Comparison of ENCODE assay signal across 14 cellular contexts in the genomic region with DNA sequence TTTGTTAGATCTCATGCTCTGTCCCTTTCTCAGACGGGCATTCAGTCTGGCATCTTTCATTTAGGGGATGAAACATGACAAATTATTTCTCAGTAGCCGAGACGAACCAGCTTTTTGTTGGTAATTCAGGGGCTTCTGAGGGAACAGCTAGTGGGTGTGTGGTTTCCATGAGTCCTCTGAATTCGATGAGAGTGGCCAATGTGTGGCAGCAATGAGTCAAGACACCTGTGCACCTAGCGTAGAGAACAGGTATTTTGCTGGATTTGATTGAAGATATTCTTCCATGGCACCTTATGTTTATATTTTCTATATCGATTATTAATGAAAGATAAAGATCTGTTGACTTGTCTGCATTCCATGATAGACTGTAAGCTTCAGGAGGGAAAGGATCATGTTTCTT.
DNase-seq lines count a peak whose midpoint lies in the region; ATAC-seq, FAIRE-seq and TF ChIP-seq lines count a peak whose summit lies in the region.
"Had no signal": no experiment of that assay in that cellular context is flagged by ENCODE, and none has a peak within 500 bp of the region (broad histone marks: within the 10 kb centered on the region; RNA-seq: fewer than 3 reads in every experiment).

No MANE protein-coding gene starts in this region.

- peak overlapping the region; percentile 73; the same call in 1 of the 2 replicates for H2AFZ ChIP-seq in GM23338
- no peak overlapping the region for H2AFZ ChIP-seq in H1 (ENCODE audit: low read length)
- H2AFZ ChIP-seq: GM23248 had no signal

- TF ChIP-seq CTCF in GM23338 (conservative IDR thresholded peaks at IDR 0.05; ENCODE audit: low read depth in 2 of 2) (peak; percentile 8 to 46; a peak in 2 of 4 replicates), LNCaP clone FGC (IDR thresholded peaks at IDR 0.05; ENCODE audit: control insufficient read depth, extremely low read depth, insufficient read depth) (peak; percentile 49), H1 (IDR thresholded peaks at IDR 0.05; ENCODE audit: control extremely low read depth in 1 of 3, insufficient read depth in 1 of 3, low read depth in 1 of 3, low read length in 3 of 3) (peak in 2 of 3 experiments; percentile 1 to 31; a peak in 2 of 4 replicates)

- H3K14ac ChIP-seq in H1 (ENCODE audit: insufficient read length), result no peak overlapping the region

- H3K27ac Mint-ChIP-seq in GM23338, result no peak overlapping the region
- H3K27ac Mint-ChIP-seq: CD8-positive, alpha-beta memory T cell had no signal

- H3F3A ChIP-seq in GM23338 (replicated peaks; ENCODE audit: low read depth), result no peaks in the 10 kb centered on the region

- no peaks in the 10 kb centered on the region for H3K9me3 Mint-ChIP-seq in GM23338

- H3K4me2 ChIP-seq in GM23338, result no peak overlapping the region
- H3K4me2 ChIP-seq in H1 (ENCODE audit: insufficient read depth in 1 of 2, low read depth in 2 of 2, low read length in 2 of 2), result no peak overlapping the region

- H3K56ac ChIP-seq in H1 (replicated peaks; ENCODE audit: insufficient read length, low read depth, low read length), result no peak overlapping the region

- H2BK12ac ChIP-seq in H1 (ENCODE audit: low read depth, low read length), result no peak overlapping the region

- peaks cover 2% of the 10 kb centered on the region for H3K27me3 Mint-ChIP-seq in GM23338 (ENCODE audit: insufficient read depth, low read depth, poor library complexity)
- H3K27me3 Mint-ChIP-seq: CD8-positive, alpha-beta memory T cell had no signal

- H2BK15ac ChIP-seq in H1 (ENCODE audit: low read length), result no peak overlapping the region

- no peaks in the 10 kb centered on the region for H3K36me3 Mint-ChIP-seq in GM23338 (ENCODE audit: low read depth)
- H3K36me3 Mint-ChIP-seq: CD8-positive, alpha-beta memory T cell had no signal

- H3K4me1 ChIP-seq in GM23338 (ENCODE audit: insufficient read depth) (no peaks in the 10 kb centered on the region), H1 (replicated peaks in 1 of 4; ENCODE audit: control insufficient read depth in 3 of 4, insufficient read depth in 4 of 4, low read length in 3 of 4) (no peaks in the 10 kb centered on the region)
- H3K4me1 ChIP-seq: BE2C, Caco-2, HAP-1 had no signal

- H3K9me3 ChIP-seq in H1 (ENCODE audit: insufficient read depth in 2 of 2, low read depth in 1 of 2, low read length in 1 of 2), result no peaks in the 10 kb centered on the region
- H3K9me3 ChIP-seq: BE2C, Caco-2, HAP-1 had no signal

- H3K27me3 ChIP-seq in GM23338 (ENCODE audit: insufficient read depth) (no peaks in the 10 kb centered on the region), H1 (replicated peaks in 1 of 4; ENCODE audit: control insufficient read depth in 3 of 4, extremely low read depth in 1 of 4, insufficient read depth in 3 of 4, low read length in 3 of 4) (no peaks in the 10 kb centered on the region)
- H3K27me3 ChIP-seq: BE2C had no signal

- peak; percentile 28 for FAIRE-seq in H1 (lab: Jason Lieb, UNC)
- FAIRE-seq: A204.1 had no signal

- ATAC-seq in GM23338 (peak; percentile 48; the same call in 1 of the 3 replicates), HG03196 (IDR thresholded peaks at IDR 0.05; ENCODE audit: unreplicated experiment) (no peak)

- H4K8ac ChIP-seq in H1 (ENCODE audit: extremely low read depth, insufficient read depth, low read length), result no peak overlapping the region

- no peak overlapping the region for H2BK5ac ChIP-seq in H1 (ENCODE audit: low read depth, low read length)

- no peak for TF ChIP-seq EP300 in H1 (IDR thresholded peaks at IDR 0.05; ENCODE audit: borderline replicate concordance in 1 of 2, low read depth in 2 of 2, low read length in 2 of 2)

- H3K27ac ChIP-seq in GM23338 (ENCODE audit: low read depth), result no peak overlapping the region
- H3K27ac ChIP-seq in H1 (ENCODE audit: low read depth, low read length), result no peak overlapping the region

- H3K36me3 ChIP-seq in GM23338 (ENCODE audit: insufficient read depth) (no peaks in the 10 kb centered on the region), H1 (ENCODE audit: control insufficient read depth in 2 of 4, insufficient read depth in 4 of 4, low read length in 3 of 4) (no peaks in the 10 kb centered on the region)
- H3K36me3 ChIP-seq: BE2C, HAP-1 had no signal

- H3K79me2 ChIP-seq in GM23338 (replicated peaks; ENCODE audit: insufficient read depth), result no peaks in the 10 kb centered on the region
- no peaks in the 10 kb centered on the region for H3K79me2 ChIP-seq in H1 (ENCODE audit: control insufficient read depth in 1 of 2, insufficient read depth in 2 of 2, low read length in 2 of 2)

- H2BK120ac ChIP-seq in H1 (replicated peaks; ENCODE audit: low read depth, low read length), result no peak overlapping the region

- H3K23me2 ChIP-seq in H1 (ENCODE audit: low read depth, low read length), result no peaks in the 10 kb centered on the region

- TF ChIP-seq POLR2A in H1 (IDR thresholded peaks at IDR 0.05; ENCODE audit: control extremely low read depth in 1 of 2, low read depth in 2 of 2, low read length in 2 of 2), result no peak

- H4K20me1 ChIP-seq in GM23338 (replicated peaks; ENCODE audit: insufficient read depth) (no peaks in the 10 kb centered on the region), H1 (replicated peaks in 1 of 2; ENCODE audit: control insufficient read depth in 1 of 2, insufficient read depth in 2 of 2, low read length in 2 of 2) (no peaks in the 10 kb centered on the region)

- H3K4ac ChIP-seq in H1 (replicated peaks; ENCODE audit: insufficient read length, low read depth, low read length), result no peak overlapping the region

- no peak overlapping the region for H4K91ac ChIP-seq in H1 (replicated peaks; ENCODE audit: insufficient read length, low read length)

- no peak overlapping the region for H3K9ac ChIP-seq in H1 (replicated peaks in 1 of 4; ENCODE audit: extremely low read depth in 1 of 4, low read depth in 3 of 4, low read length in 3 of 4)
- H3K9ac ChIP-seq: GM23248 had no signal

- POLR2A ChIA-PET in H1 (lab: Charles Lee; ENCODE audit: partially characterized antibody), result no interaction called here

- H3K18ac ChIP-seq in H1 (ENCODE audit: extremely low read depth, low read length), result no peak overlapping the region

- H3K4me3 ChIP-seq in GM23338 (no peak overlapping the region), LNCaP clone FGC (ENCODE audit: low read depth, low read length) (no peak overlapping the region), H1 (ENCODE audit: extremely low read depth in 1 of 4, insufficient read depth in 2 of 4, low read depth in 3 of 4, low read length in 4 of 4) (no peak overlapping the region)
- H3K4me3 ChIP-seq: GM23248, HAP-1 had no signal

- no peak overlapping the region for H2AK5ac ChIP-seq in H1 (ENCODE audit: low read depth, low read length)

- H4K5ac ChIP-seq in H1 (ENCODE audit: insufficient read length, low read depth, low read length), result no peak overlapping the region

- peak; percentile 12 for DNase-seq in GM23338 (ENCODE audit: low spot score)
- DNase-seq in LNCaP clone FGC (ENCODE audit: low read depth), result no peak
- no peak for DNase-seq in H1 (ENCODE audit: low read depth in 1 of 2, low spot score in 2 of 2)
- no peak for DNase-seq in AG20443 (ENCODE audit: low spot score)
- no peak for DNase-seq in C1 segment of cervical spinal cord (lab: John Stamatoyannopoulos, UW)
- DNase-seq in SW 1271 (lab: John Stamatoyannopoulos, UW), result no peak
- DNase-seq: BE2C; CD8-positive, alpha-beta memory T cell; GF-D8 had no signal

- H3K4me3 Mint-ChIP-seq in GM23338, result no peak overlapping the region
- H3K4me3 Mint-ChIP-seq: CD8-positive, alpha-beta memory T cell had no signal

- CTCF ChIA-PET in H1 (lab: Charles Lee; ENCODE audit: partially characterized antibody), result interaction anchor here (0.6 to 2.5 kb wide), 9 partner anchors 14 to 390 kb away, joined by 3 to 9 read pairs (median 4); no protein-coding TSS in a partner anchor

- peaks cover 19% of the 10 kb centered on the region for H3K9me2 ChIP-seq in GM23338 (ENCODE audit: insufficient read depth)

- H2BK20ac ChIP-seq in H1 (ENCODE audit: low read length), result no peak overlapping the region

- peak in 1 of 2 experiments; percentile 30; a peak in 2 of 4 replicates for TF ChIP-seq RAD21 in H1 (IDR thresholded peaks at IDR 0.05 in 1 of 2, conservative IDR thresholded peaks at IDR 0.05 in 1 of 2; ENCODE audit: low read depth in 2 of 2, low read length in 2 of 2)

- no peaks in the 10 kb centered on the region for H3K79me1 ChIP-seq in H1 (ENCODE audit: low read depth, low read length)

- 83% methylated on average over 6 of the region's 6 CpGs; no CpG with 5 or more reads in 1 of the 2 experiments for WGBS in H1 (ENCODE audit: extremely low coverage in 1 of 2, insufficient coverage in 1 of 2, insufficient read length in 1 of 2, insufficient replicate concordance in 2 of 2, low coverage in 1 of 2, low lambda C conversion rate in 2 of 2, missing lambda C conversion rate in 1 of 2), 2 experiments

- H3K4me1 Mint-ChIP-seq in GM23338, result no peaks in the 10 kb centered on the region; the same call in 2 of the 3 replicates
- H3K4me1 Mint-ChIP-seq: CD8-positive, alpha-beta memory T cell had no signal

- H3K23ac ChIP-seq in H1 (ENCODE audit: insufficient read length), result no peak overlapping the region

TF ChIP-seq in GM23338, 12 proteins besides CTCF, POLR2A, EP300 and RAD21 (continues in another document):
- TF ChIP-seq ZNF114 (CRISPR knock-in tag; IDR thresholded peaks at IDR 0.05), result no peak
- no peak for TF ChIP-seq CREB1 (CRISPR knock-in tag; IDR thresholded peaks at IDR 0.05; ENCODE audit: low read depth)
- no peak for TF ChIP-seq EZH2 (IDR thresholded peaks at IDR 0.05; ENCODE audit: low read depth, unreplicated experiment)
- TF ChIP-seq, protein P1, sequence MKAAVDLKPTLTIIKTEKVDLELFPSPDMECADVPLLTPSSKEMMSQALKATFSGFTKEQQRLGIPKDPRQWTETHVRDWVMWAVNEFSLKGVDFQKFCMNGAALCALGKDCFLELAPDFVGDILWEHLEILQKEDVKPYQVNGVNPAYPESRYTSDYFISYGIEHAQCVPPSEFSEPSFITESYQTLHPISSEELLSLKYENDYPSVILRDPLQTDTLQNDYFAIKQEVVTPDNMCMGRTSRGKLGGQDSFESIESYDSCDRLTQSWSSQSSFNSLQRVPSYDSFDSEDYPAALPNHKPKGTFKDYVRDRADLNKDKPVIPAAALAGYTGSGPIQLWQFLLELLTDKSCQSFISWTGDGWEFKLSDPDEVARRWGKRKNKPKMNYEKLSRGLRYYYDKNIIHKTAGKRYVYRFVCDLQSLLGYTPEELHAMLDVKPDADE (IDR thresholded peaks at IDR 0.05), result no peak

TF ChIP-seq in H1, 55 proteins besides CTCF, POLR2A, EP300 and RAD21 (continues in another document):
- TF ChIP-seq SP2 (IDR thresholded peaks at IDR 0.05; ENCODE audit: low read length) (no peak), POLR2AphosphoS5 (IDR thresholded peaks at IDR 0.05; ENCODE audit: low read depth, low read length) (no peak), HDAC2 (IDR thresholded peaks at IDR 0.05; ENCODE audit: borderline replicate concordance in 1 of 2, low read depth in 2 of 2, low read length in 2 of 2) (no peak), TAF1 (IDR thresholded peaks at IDR 0.05; ENCODE audit: low read depth, low read length) (no peak), SAP30 (IDR thresholded peaks at IDR 0.05; ENCODE audit: insufficient read depth, insufficient replicate concordance, low read length) (no peak), TEAD4 (IDR thresholded peaks at IDR 0.05; ENCODE audit: low read depth, low read length) (no peak), TCF12 (IDR thresholded peaks at IDR 0.05; ENCODE audit: low read depth, low read length) (no peak), KDM1A (IDR thresholded peaks at IDR 0.05; ENCODE audit: borderline replicate concordance, low read length) (no peak)
